Comparison of ENCODE assay signal across 8 cellular contexts in genomic region chr14:50082784-50083466, GRCh38. TPM values are rescaled to one million over a fixed set of nuclear protein-coding genes. Genes with fewer than 3 reads are reported as not detected.
A peak's percentile ranks its signal among the peaks of the same experiment; 100 is the strongest.
DNase-seq lines count a peak whose midpoint lies in the region; ATAC-seq, FAIRE-seq and TF ChIP-seq lines count a peak whose summit lies in the region.
"Had no signal": no experiment of that assay in that cellular context is flagged by ENCODE, and none has a peak within 500 bp of the region (broad histone marks: within the 10 kb centered on the region; RNA-seq: fewer than 3 reads in every experiment).

No MANE protein-coding gene starts in this region.

- no peak for FAIRE-seq in keratinocyte (lab: Jason Lieb, UNC)

- peak overlapping the region; percentile 82 for H3K9ac ChIP-seq in keratinocyte (ENCODE audit: control insufficient read depth, extremely low read depth, insufficient read depth, low read length)

- no peaks in the 10 kb centered on the region for H3K79me2 ChIP-seq in keratinocyte (ENCODE audit: control insufficient read depth, insufficient read depth, low read length)

- no peak overlapping the region for H2AFZ ChIP-seq in keratinocyte (ENCODE audit: control insufficient read depth, low read length)

- H3K4me1 ChIP-seq in keratinocyte (ENCODE audit: control insufficient read depth, extremely low read depth, insufficient read depth, low read length) = peaks cover 24% of the 10 kb centered on the region
- H3K4me1 ChIP-seq: body of pancreas had no signal

- H4K20me1 ChIP-seq in keratinocyte (ENCODE audit: control insufficient read depth, extremely low read depth, insufficient read depth, low read length) = no peaks in the 10 kb centered on the region

- DNase-seq in activated CD8-positive, alpha-beta memory T cell treated with anti-CD3 and anti-CD28 coated beads, Interleukin-2, amount 50 U/mL, for 1 hour (ENCODE audit: extremely low read depth) = peak; percentile 64
- no peak for DNase-seq in keratinocyte (ENCODE audit: low read depth, low spot score)
- DNase-seq in stimulated activated naive CD4-positive, alpha-beta T cell (lab: John Stamatoyannopoulos, UW) = peak; percentile 60 to 87 (median 80)
- no peak for DNase-seq in DMS114 treated with DMSO at 0.1 percent for 48 hours (lab: John Stamatoyannopoulos, UW; ENCODE audit: unreplicated experiment)
- no peak for DNase-seq in pons (ENCODE audit: low spot score)

- no peak overlapping the region for H3K4me3 ChIP-seq in keratinocyte (ENCODE audit: control insufficient read depth in 2 of 3, extremely low read depth in 1 of 3, insufficient read depth in 2 of 3, low read depth in 1 of 3, low read length in 3 of 3)
- H3K4me3 ChIP-seq: body of pancreas had no signal

- no peaks in the 10 kb centered on the region for H3K36me3 ChIP-seq in keratinocyte (ENCODE audit: control insufficient read depth in 2 of 2, extremely low read depth in 1 of 2, insufficient read depth in 2 of 2, low read length in 2 of 2)

- no peaks in the 10 kb centered on the region for H3K9me3 ChIP-seq in keratinocyte (ENCODE audit: control insufficient read depth, low read depth, low read length)
- H3K9me3 ChIP-seq: body of pancreas had no signal

- no peak for TF ChIP-seq CTCF in keratinocyte (optimal IDR thresholded peaks at IDR 0.05 in 1 of 3, IDR thresholded peaks at IDR 0.05 in 1 of 3, conservative IDR thresholded peaks at IDR 0.05 in 1 of 3; ENCODE audit: extremely low read depth in 1 of 3, insufficient read depth in 2 of 3, low read length in 3 of 3)

- H3K27ac ChIP-seq in keratinocyte (ENCODE audit: control insufficient read depth, insufficient read depth, low read length) = peak overlapping the region; percentile 94

- no peaks in the 10 kb centered on the region for H3K27me3 ChIP-seq in keratinocyte (ENCODE audit: control insufficient read depth, extremely low read depth, insufficient read depth, low read length)
- H3K27me3 ChIP-seq: body of pancreas had no signal

- ATAC-seq in GM19467 (IDR thresholded peaks at IDR 0.05; ENCODE audit: unreplicated experiment) (peak; percentile 64), HG03521 (IDR thresholded peaks at IDR 0.05; ENCODE audit: unreplicated experiment) (peak; percentile 64)
- ATAC-seq: body of pancreas had no signal

- no peaks in the 10 kb centered on the region for H3K9me1 ChIP-seq in keratinocyte (ENCODE audit: control insufficient read depth, extremely low read depth, insufficient read depth, low read length)

- dilution Hi-C loops in keratinocyte (cut with MboI; ENCODE audit: extremely low pct_ligation_motif_present, low sequenced_read_pairs) = no loop called here

- no peak overlapping the region for H3K4me2 ChIP-seq in keratinocyte (ENCODE audit: control insufficient read depth, extremely low read depth, insufficient read depth, low read depth, low read length)

RNA-seq across cellular contexts. Expression of gene VCPKMT, which starts 33.4 kb away (rescaled TPM):
- polyA plus RNA-seq in keratinocyte = 4.4 to 9.4 TPM (median 5.1 TPM) in 3 replicates
- polyA plus RNA-seq in keratinocyte (2011; ENCODE audit: low read depth) = 5.3 TPM
- polyA plus RNA-seq in keratinocyte (2011; cell fraction: cytosol; rRNA removed) = 2.3 and 4.8 TPM in 2 replicates
- polyA plus RNA-seq in keratinocyte (2011; cell fraction: nucleus; rRNA removed) = 6.9 and 11.0 TPM in 2 replicates
- 4.9 and 8.1 TPM in 2 replicates for polyA plus RNA-seq in keratinocyte (2012; ENCODE audit: low replicate concordance)
- polyA minus RNA-seq in keratinocyte = 1.6 to 1.9 TPM in 2 of 3 replicates, not detected in the other
- 2.5 TPM for polyA minus RNA-seq in keratinocyte (2011; cell fraction: cytosol; rRNA and poly(A)+ RNA removed)
- 2.0 and 4.5 TPM in 2 replicates for polyA minus RNA-seq in keratinocyte (2011; cell fraction: nucleus; rRNA and poly(A)+ RNA removed)

Comparison
In these comparisons a context has a peak if more than half of its experiments do, and no peak if none do; other contexts are left out.
1. DNase-seq: peak in activated CD8-positive, alpha-beta memory T cell treated with anti-CD3 and anti-CD28 coated beads, Interleukin-2, amount 50 U/mL, for 1 hour (single experiment) and stimulated activated naive CD4-positive, alpha-beta T cell (6 of 6); none in keratinocyte (single experiment), DMS114 treated with DMSO at 0.1 percent for 48 hours (single experiment) and pons (single experiment).